Comparison of ENCODE assay signal across 19 cellular contexts in genomic region chr20:18831830-18832229, GRCh38. TPM values are rescaled to one million over a fixed set of nuclear protein-coding genes. Genes with fewer than 3 reads are reported as not detected.
DNase-seq lines count a peak whose midpoint lies in the region; ATAC-seq, FAIRE-seq and TF ChIP-seq lines count a peak whose summit lies in the region.
"Had no signal": no experiment of that assay in that cellular context is flagged by ENCODE, and none has a peak within 500 bp of the region (broad histone marks: within the 10 kb centered on the region; RNA-seq: fewer than 3 reads in every experiment).

No MANE protein-coding gene starts in this region.

- no peaks in the 10 kb centered on the region for H3K27me3 ChIP-seq in bronchial epithelial cell (ENCODE audit: control insufficient read depth, insufficient read depth, low read length)
- peaks cover 36% of the 10 kb centered on the region for H3K27me3 ChIP-seq in neural progenitor cell
- H3K27me3 ChIP-seq: esophagus squamous epithelium, vagina had no signal

- no peak overlapping the region for H3K27ac ChIP-seq in neural progenitor cell
- H3K27ac ChIP-seq: vagina had no signal

- H3K9ac ChIP-seq in neural progenitor cell = no peak overlapping the region

- H3K36me3 Mint-ChIP-seq in neural progenitor cell = no peaks in the 10 kb centered on the region

- no peak for FAIRE-seq in bronchial epithelial cell (lab: Jason Lieb, UNC)
- FAIRE-seq: GM19239 had no signal

- peaks cover 15% of the 10 kb centered on the region for H3K4me1 ChIP-seq in neural progenitor cell
- H3K4me1 ChIP-seq: vagina had no signal

- no peaks in the 10 kb centered on the region for H4K20me1 ChIP-seq in neural progenitor cell (ENCODE audit: low read depth)

- no peak for ATAC-seq in HG03095 (IDR thresholded peaks at IDR 0.05; ENCODE audit: unreplicated experiment)
- ATAC-seq: activated T-cell treated with anti-CD3 and anti-CD28 coated beads, Interleukin-2, amount 50 U/mL, for 72 hours had no signal

- peak; percentile 22 for DNase-seq in Caki2 (ENCODE audit: low read depth)
- DNase-seq in NB4 (ENCODE audit: low read depth) = peak; percentile 43
- DNase-seq in bronchial epithelial cell (ENCODE audit: low read depth) = peak; percentile 1
- no peak for DNase-seq in neural progenitor cell (ENCODE audit: low spot score)
- no peak for DNase-seq in activated CD8-positive, alpha-beta memory T cell treated with anti-CD3 and anti-CD28 coated beads, Interleukin-2, amount 50 U/mL, for 4 hours
- DNase-seq in SW 1271 (lab: John Stamatoyannopoulos, UW) = no peak
- no peak for DNase-seq in activated effector memory CD4-positive, alpha-beta T cell treated with anti-CD3 and anti-CD28 coated beads, Interleukin-2, amount 50 U/mL, for 16 hours
- DNase-seq: activated CD4-positive, alpha-beta T cell treated with anti-CD3 and anti-CD28 coated beads, Interleukin-2, amount 10 ng/mL, durations not matched to agents 7 days and 5 days; activated T-cell treated with anti-CD3 and anti-CD28 coated beads, Interleukin-2, amount 50 U/mL, for 72 hours; aorta; esophagus squamous epithelium; midbrain; NCI-H2171 had no signal

- in situ Hi-C loops in Caki2 (cut with HindIII; ENCODE audit: low pct_unique_long_range_greater_than_20kb, low sequenced_read_pairs) = no loop called here

- H3F3A ChIP-seq in neural progenitor cell (ENCODE audit: low read depth) = peaks cover 17% of the 10 kb centered on the region

- H3K9me3 ChIP-seq in neural progenitor cell (ENCODE audit: low read depth) = no peaks in the 10 kb centered on the region
- H3K9me3 ChIP-seq: esophagus squamous epithelium, vagina had no signal

- peaks cover 9% of the 10 kb centered on the region for H3K27me3 Mint-ChIP-seq in neural progenitor cell (ENCODE audit: insufficient read depth, low read depth)

- no peak overlapping the region for H3K4me2 ChIP-seq in neural progenitor cell

- peaks cover 10% of the 10 kb centered on the region for H3K9me3 Mint-ChIP-seq in neural progenitor cell
- H3K9me3 Mint-ChIP-seq: activated CD4-positive, alpha-beta T cell treated with anti-CD3 and anti-CD28 coated beads, Interleukin-2, amount 10 ng/mL, durations not matched to agents 7 days and 5 days had no signal

- no peaks in the 10 kb centered on the region for H3K36me3 ChIP-seq in bronchial epithelial cell (ENCODE audit: control insufficient read depth, insufficient read depth, low read length)
- no peaks in the 10 kb centered on the region for H3K36me3 ChIP-seq in neural progenitor cell
- H3K36me3 ChIP-seq: esophagus squamous epithelium, vagina had no signal

- no peaks in the 10 kb centered on the region for H3K79me2 ChIP-seq in neural progenitor cell (ENCODE audit: low read depth)

- no peak for TF ChIP-seq POLR2A in NB4 (IDR thresholded peaks at IDR 0.05; ENCODE audit: extremely low read depth, insufficient read length)

- peaks cover 21% of the 10 kb centered on the region for H3K4me1 Mint-ChIP-seq in neural progenitor cell
- H3K4me1 Mint-ChIP-seq: activated CD4-positive, alpha-beta T cell treated with anti-CD3 and anti-CD28 coated beads, Interleukin-2, amount 10 ng/mL, durations not matched to agents 7 days and 5 days had no signal

- H3K4me3 ChIP-seq in NB4 (ENCODE audit: low read depth, low read length) (no peak overlapping the region), bronchial epithelial cell (ENCODE audit: low read depth, low read length) (no peak overlapping the region), neural progenitor cell (no peak overlapping the region)
- H3K4me3 ChIP-seq: esophagus squamous epithelium, vagina had no signal

- H3K27ac Mint-ChIP-seq in neural progenitor cell = peak overlapping the region; percentile 81
- H3K27ac Mint-ChIP-seq: activated CD4-positive, alpha-beta T cell treated with anti-CD3 and anti-CD28 coated beads, Interleukin-2, amount 10 ng/mL, durations not matched to agents 7 days and 5 days; activated T-cell treated with anti-CD3 and anti-CD28 coated beads, Interleukin-2, amount 50 U/mL, for 72 hours; progenitor cell of endocrine pancreas had no signal

- H3K4me3 Mint-ChIP-seq in neural progenitor cell = no peak overlapping the region
- H3K4me3 Mint-ChIP-seq: activated CD4-positive, alpha-beta T cell treated with anti-CD3 and anti-CD28 coated beads, Interleukin-2, amount 10 ng/mL, durations not matched to agents 7 days and 5 days; activated T-cell treated with anti-CD3 and anti-CD28 coated beads, Interleukin-2, amount 50 U/mL, for 72 hours had no signal

- no peak for TF ChIP-seq CTCF in NB4 (IDR thresholded peaks at IDR 0.05; ENCODE audit: low read depth, low read length)
- TF ChIP-seq CTCF in bronchial epithelial cell (IDR thresholded peaks at IDR 0.05; ENCODE audit: insufficient read depth, low read length, severe bottlenecking) = no peak
- TF ChIP-seq CTCF in neural progenitor cell (IDR thresholded peaks at IDR 0.05) = no peak

- no peak overlapping the region for H2AFZ ChIP-seq in neural progenitor cell (replicated peaks)

RNA-seq across cellular contexts. Expression of gene SCP2D1, which starts 18.2 kb away (rescaled TPM):
- not detected in 2 replicates for total RNA-seq in Caki2 (2014; rRNA removed; shearing (Covaris generic); ENCODE audit: low replicate concordance)
- total RNA-seq in bronchial epithelial cell (not detected in 2 replicates), neural progenitor cell (ENCODE audit: low replicate concordance) (not detected in 2 replicates)
- total RNA-seq: activated CD4-positive, alpha-beta T cell treated with anti-CD3 and anti-CD28 coated beads, Interleukin-2, amount 10 ng/mL, durations not matched to agents 7 days and 5 days; activated T-cell treated with anti-CD3 and anti-CD28 coated beads, Interleukin-2, amount 50 U/mL, for 72 hours; aorta; esophagus squamous epithelium; H4; progenitor cell of endocrine pancreas; T-helper 1 cell treated with Interleukin-12 subunit alpha and Interleukin-12 subunit beta and Interleukin-4 antibody, amounts not matched to agents 30 ng/mL and 1 ng/mL, for 36 hours; vagina had no signal

Comparison
In these comparisons a context has a peak if more than half of its experiments do, and no peak if none do; other contexts are left out.
1. DNase-seq: peak in Caki2 (single experiment), NB4 (single experiment) and bronchial epithelial cell (single experiment); none in neural progenitor cell (single experiment), activated CD8-positive, alpha-beta memory T cell treated with anti-CD3 and anti-CD28 coated beads, Interleukin-2, amount 50 U/mL, for 4 hours (single experiment), SW 1271 (0 of 2) and activated effector memory CD4-positive, alpha-beta T cell treated with anti-CD3 and anti-CD28 coated beads, Interleukin-2, amount 50 U/mL, for 16 hours (single experiment).